Comparison of ENCODE assay signal across 1 cellular context in the genomic region with DNA sequence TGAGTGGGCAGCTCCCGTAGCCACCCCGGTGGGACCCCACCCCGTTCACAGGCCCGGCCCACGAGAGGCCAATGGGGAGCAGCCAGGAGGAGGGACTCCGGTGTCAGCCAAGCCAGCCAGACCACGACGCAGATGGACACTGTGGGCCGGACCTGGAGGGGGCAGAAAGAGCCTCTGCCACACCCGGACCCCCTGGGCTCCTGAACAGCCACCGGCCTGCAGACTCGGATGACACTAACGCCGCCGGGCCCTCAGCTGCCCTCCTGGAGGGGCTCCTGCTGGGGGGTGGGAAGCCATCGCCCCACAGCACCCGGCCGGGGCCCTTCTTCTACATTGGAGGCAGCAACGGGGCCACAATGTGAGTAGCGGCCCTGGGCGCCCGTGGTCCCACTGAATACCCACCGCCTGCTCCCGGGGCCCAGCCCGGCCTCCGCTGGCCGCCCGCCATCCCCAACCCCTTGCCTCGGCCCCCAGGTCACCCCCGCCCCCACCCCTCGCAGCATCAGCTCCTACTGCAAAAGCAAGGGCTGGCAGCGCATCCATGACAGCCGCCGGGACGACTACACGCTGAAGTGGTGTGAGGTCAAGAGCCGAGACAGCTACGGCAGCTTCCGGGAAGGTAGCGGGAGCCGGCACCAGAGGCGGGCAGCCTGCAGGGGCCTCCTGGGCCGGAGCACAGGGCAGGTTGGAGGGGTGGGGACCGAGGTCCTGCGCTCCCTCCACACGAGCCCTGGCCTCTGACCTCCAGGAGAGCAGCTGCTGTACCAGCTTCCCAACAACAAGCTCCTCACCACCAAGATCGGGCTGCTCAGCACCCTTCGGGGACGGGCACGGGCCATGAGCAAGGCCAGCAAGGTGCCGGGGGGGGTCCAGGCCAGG.
TF ChIP-seq lines count a peak whose summit lies in the region.

No MANE protein-coding gene starts in this region.

TF ChIP-seq in HepG2, 621 proteins besides CTCF, POLR2A, EP300 and RAD21:
- TF ChIP-seq GABPB1 (CRISPR knock-in tag; IDR thresholded peaks at IDR 0.05), result peak; percentile 29; the same call in 1 of the 2 replicates
- no peak for TF ChIP-seq AFF4 (CRISPR knock-in tag; IDR thresholded peaks at IDR 0.05)
- TF ChIP-seq ZNF274 (CRISPR knock-in tag; IDR thresholded peaks at IDR 0.05), result no peak
- peak in 1 of 2 experiments; percentile 14; a peak in 1 of 4 replicates for TF ChIP-seq HMGXB4 (CRISPR knock-in tag; IDR thresholded peaks at IDR 0.05; ENCODE audit: borderline replicate concordance in 1 of 2, low read depth in 1 of 2)
- no peak for TF ChIP-seq ZNF136 (CRISPR knock-in tag; IDR thresholded peaks at IDR 0.05; ENCODE audit: low read depth)
- no peak for TF ChIP-seq PAWR (CRISPR knock-in tag; IDR thresholded peaks at IDR 0.05; ENCODE audit: borderline replicate concordance)
- no peak for TF ChIP-seq KDM6A (CRISPR knock-in tag; IDR thresholded peaks at IDR 0.05; ENCODE audit: low read depth)
- TF ChIP-seq ZNF878 (CRISPR knock-in tag; IDR thresholded peaks at IDR 0.05), result no peak
- 0 out of 2 replicates have a peak, but pooled peaks have one; percentile 20 for TF ChIP-seq ELF1 (CRISPR knock-in tag; IDR thresholded peaks at IDR 0.05)
- no peak for TF ChIP-seq IKZF5 (CRISPR knock-in tag; IDR thresholded peaks at IDR 0.05)
- no peak for TF ChIP-seq ZNF207 (IDR thresholded peaks at IDR 0.05; ENCODE audit: borderline replicate concordance)
- no peak for TF ChIP-seq ELK4 (CRISPR knock-in tag; IDR thresholded peaks at IDR 0.05; ENCODE audit: borderline replicate concordance)
- TF ChIP-seq UBTF (CRISPR knock-in tag; IDR thresholded peaks at IDR 0.05), result peak; percentile 65
- 0 out of 2 replicates have a peak, but pooled peaks have one; percentile 18 for TF ChIP-seq NR2C2 (CRISPR knock-in tag; IDR thresholded peaks at IDR 0.05; ENCODE audit: borderline replicate concordance)
- TF ChIP-seq RBAK (CRISPR knock-in tag; IDR thresholded peaks at IDR 0.05), result no peak
TF ChIP-seq in HepG2: peak in this region for 5.
